Comparison of ENCODE assay signal across 8 cellular contexts in genomic region chr17:57106107-57106835, GRCh38. TPM values are rescaled to one million over a fixed set of nuclear protein-coding genes. Genes with fewer than 3 reads are reported as not detected.
A peak's percentile ranks its signal among the peaks of the same experiment; 100 is the strongest.
DNase-seq lines count a peak whose midpoint lies in the region; ATAC-seq and TF ChIP-seq lines count a peak whose summit lies in the region.

No MANE protein-coding gene starts in this region.

- H3K27me3 ChIP-seq in esophagus squamous epithelium (no peaks in the 10 kb centered on the region), sigmoid colon (no peaks in the 10 kb centered on the region)

- H3K36me3 ChIP-seq in esophagus squamous epithelium = peaks cover 0 to 32% (median 0%) of the 10 kb centered on the region in 3 donors
- H3K36me3 ChIP-seq in sigmoid colon = peaks cover 0 to 25% (median 4%) of the 10 kb centered on the region in 4 donors

- 84 to 95% methylated on average over 9 to 14 of the region's 17 CpGs for WGBS in esophagus squamous epithelium, 2 donors
- WGBS in sigmoid colon, 2 donors = 72 to 87% methylated on average over 17 of the region's 17 CpGs

- intact Hi-C loops in esophagus squamous epithelium (cut with DNase I) = no loop called here
- intact Hi-C loops in sigmoid colon (cut with DNase I) = no loop called here

- no peak for TF ChIP-seq POLR2A in esophagus squamous epithelium (IDR thresholded peaks at IDR 0.05)
- TF ChIP-seq POLR2A in sigmoid colon (IDR thresholded peaks at IDR 0.05) = no peak

- peak overlapping the region in 3 of 4 donors; percentile 25 to 62 (median 57) for H3K27ac ChIP-seq in esophagus squamous epithelium
- peak overlapping the region in 3 of 4 donors; percentile 46 to 79 (median 77) for H3K27ac ChIP-seq in sigmoid colon

- ATAC-seq in esophagus mucosa = no peak
- no peak for ATAC-seq in GM21576 (IDR thresholded peaks at IDR 0.05; ENCODE audit: unreplicated experiment)
- ATAC-seq in HG02840 (IDR thresholded peaks at IDR 0.05; ENCODE audit: low FRiP score, unreplicated experiment) = no peak

- no peaks in the 10 kb centered on the region for H3K9me3 ChIP-seq in esophagus squamous epithelium
- no peaks in the 10 kb centered on the region for H3K9me3 ChIP-seq in sigmoid colon

- no peak for TF ChIP-seq EP300 in sigmoid colon (IDR thresholded peaks at IDR 0.05)

- DNase-seq in NCI-H2029 (lab: John Stamatoyannopoulos, UW) (peak; percentile 24), NCI-H2029 treated with DMSO at 0.1 percent for 48 hours (lab: John Stamatoyannopoulos, UW) (no peak), NCI-H82 treated with DMSO at 0.1 percent for 48 hours (lab: John Stamatoyannopoulos, UW; ENCODE audit: unreplicated experiment) (peak; percentile 24), esophagus squamous epithelium (lab: John Stamatoyannopoulos, UW) (no peak), sigmoid colon (no peak)

- H3K4me3 ChIP-seq in esophagus squamous epithelium (no peak overlapping the region), sigmoid colon (no peak overlapping the region)

- peaks cover 16 to 68% (median 33%) of the 10 kb centered on the region in 3 donors for H3K4me1 ChIP-seq in esophagus squamous epithelium
- H3K4me1 ChIP-seq in sigmoid colon = peaks cover 0 to 99% (median 80%) of the 10 kb centered on the region in 4 donors

- TF ChIP-seq CTCF in esophagus squamous epithelium (IDR thresholded peaks at IDR 0.05) (peak in 2 of 6 experiments; percentile 6 to 19), sigmoid colon (IDR thresholded peaks at IDR 0.05) (peak in 2 of 4 experiments; percentile 8 to 16)

RNA-seq across cellular contexts. Expression of gene AKAP1, which starts 21.2 kb away (rescaled TPM):
- total RNA-seq in esophagus squamous epithelium (10 to 100 TPM; 22.6 to 51.9 (median 33.3) TPM), sigmoid colon (100 to 1,000 TPM in 3 of 4 donors, 10 to 100 TPM in 1; 78.9 to 126 (median 108) TPM), esophagus mucosa (29.9 TPM)
- polyA plus RNA-seq in sigmoid colon = 10 to 100 TPM; 12.7 to 75.3 (median 16.2) TPM

Comparison
In these comparisons a context has a peak if more than half of its experiments do, and no peak if none do; other contexts are left out.
1. DNase-seq: peak in NCI-H2029 (single experiment) and NCI-H82 treated with DMSO at 0.1 percent for 48 hours (single experiment); none in NCI-H2029 treated with DMSO at 0.1 percent for 48 hours (single experiment), esophagus squamous epithelium (single experiment) and sigmoid colon (single experiment).